ENCODE assay signal across 12 cellular contexts in genomic region chr1:35708952-35709351, GRCh38. TPM values are rescaled to one million over a fixed set of nuclear protein-coding genes. Genes with fewer than 3 reads are reported as not detected.
A peak's percentile ranks its signal among the peaks of the same experiment; 100 is the strongest.
DNase-seq lines count a peak whose midpoint lies in the region; ATAC-seq, FAIRE-seq and TF ChIP-seq lines count a peak whose summit lies in the region.
"Had no signal": no experiment of that assay in that cellular context is flagged by ENCODE, and none has a peak within 500 bp of the region (broad histone marks: within the 10 kb centered on the region; RNA-seq: fewer than 3 reads in every experiment).

No MANE protein-coding gene starts in this region.

- peak; percentile 77 for FAIRE-seq in D721Med (lab: Jason Lieb, UNC)

- H3K4me3 Mint-ChIP-seq in activated CD4-positive, alpha-beta memory T cell treated with anti-CD3 and anti-CD28 coated beads, Interleukin-2, amount 10 ng/mL, durations not matched to agents 7 days and 5 days: peak overlapping the region; percentile 44
- H3K4me3 Mint-ChIP-seq in mesothelial cell of epicardium: peak overlapping the region; percentile 69

- no peaks in the 10 kb centered on the region for H3K36me3 Mint-ChIP-seq in activated CD4-positive, alpha-beta memory T cell treated with anti-CD3 and anti-CD28 coated beads, Interleukin-2, amount 10 ng/mL, durations not matched to agents 7 days and 5 days (ENCODE audit: low read depth)
- no peaks in the 10 kb centered on the region for H3K36me3 Mint-ChIP-seq in mesothelial cell of epicardium

- peak overlapping the region; percentile 57 for H3K4me3 ChIP-seq in BE2C (ENCODE audit: low read depth, low read length)

- DNase-seq in BE2C (no peak), D721Med (ENCODE audit: insufficient read length, low spot score) (no peak), mesothelial cell of epicardium (ENCODE audit: low spot score in 2 of 2, unreplicated experiment in 2 of 2) (no peak), dermis blood vessel endothelial cell (no peak), OCI-M1 (lab: John Stamatoyannopoulos, UW) (no peak)
- DNase-seq in activated CD4-positive, alpha-beta memory T cell treated with anti-CD3 and anti-CD28 coated beads, Interleukin-2, amount 10 ng/mL, durations not matched to agents 7 days and 5 days: no peak
- DNase-seq: central memory CD4-positive, alpha-beta T cell; erythroblast; NCI-H1930 had no signal

- TF ChIP-seq CTCF in BE2C (IDR thresholded peaks at IDR 0.05; ENCODE audit: low read depth, low read length) (no peak), D721Med (IDR thresholded peaks at IDR 0.05; ENCODE audit: insufficient read depth, missing control alignments) (no peak), mesothelial cell of epicardium (IDR thresholded peaks at IDR 0.05; ENCODE audit: unreplicated experiment) (no peak)

- no peaks in the 10 kb centered on the region for H3K9me3 Mint-ChIP-seq in activated CD4-positive, alpha-beta memory T cell treated with anti-CD3 and anti-CD28 coated beads, Interleukin-2, amount 10 ng/mL, durations not matched to agents 7 days and 5 days
- no peaks in the 10 kb centered on the region for H3K9me3 Mint-ChIP-seq in mesothelial cell of epicardium
- H3K9me3 Mint-ChIP-seq: memory B cell had no signal

- CTCF ChIA-PET in activated CD4-positive, alpha-beta memory T cell treated with anti-CD3 and anti-CD28 coated beads, Interleukin-2, amount 10 ng/mL, durations not matched to agents 7 days and 5 days (lab: Charles Lee): no interaction called here

- ATAC-seq in GM21423 (IDR thresholded peaks at IDR 0.05; ENCODE audit: unreplicated experiment) (no peak), GM18511 (IDR thresholded peaks at IDR 0.05; ENCODE audit: unreplicated experiment) (no peak)

- POLR2A ChIA-PET in activated CD4-positive, alpha-beta memory T cell treated with anti-CD3 and anti-CD28 coated beads, Interleukin-2, amount 10 ng/mL, durations not matched to agents 7 days and 5 days (lab: Charles Lee): no interaction called here

- peaks cover 19% of the 10 kb centered on the region for H3K4me1 Mint-ChIP-seq in activated CD4-positive, alpha-beta memory T cell treated with anti-CD3 and anti-CD28 coated beads, Interleukin-2, amount 10 ng/mL, durations not matched to agents 7 days and 5 days
- peaks cover 15% of the 10 kb centered on the region for H3K4me1 Mint-ChIP-seq in mesothelial cell of epicardium

- H3K9me3 ChIP-seq in BE2C: no peaks in the 10 kb centered on the region

- no peaks in the 10 kb centered on the region; the same call in 1 of the 2 replicates for H3K4me1 ChIP-seq in BE2C

- H3K27ac Mint-ChIP-seq in activated CD4-positive, alpha-beta memory T cell treated with anti-CD3 and anti-CD28 coated beads, Interleukin-2, amount 10 ng/mL, durations not matched to agents 7 days and 5 days: no peak overlapping the region
- no peak overlapping the region for H3K27ac Mint-ChIP-seq in mesothelial cell of epicardium
- H3K27ac Mint-ChIP-seq: memory B cell had no signal

- no peaks in the 10 kb centered on the region for H3K36me3 ChIP-seq in BE2C

- peaks cover 42% of the 10 kb centered on the region for H3K27me3 Mint-ChIP-seq in activated CD4-positive, alpha-beta memory T cell treated with anti-CD3 and anti-CD28 coated beads, Interleukin-2, amount 10 ng/mL, durations not matched to agents 7 days and 5 days
- peaks cover 33% of the 10 kb centered on the region for H3K27me3 Mint-ChIP-seq in mesothelial cell of epicardium (ENCODE audit: low read depth)

- no peaks in the 10 kb centered on the region for H3K27me3 ChIP-seq in BE2C

RNA-seq across cellular contexts. Expression of gene C1orf216, which starts 9.7 kb away (rescaled TPM):
- polyA plus RNA-seq in BE2C (2012; ENCODE audit: insufficient read depth, insufficient read length, low read depth): 37.7 TPM
- 10 to 100 TPM; 12.2 to 13.1 TPM for total RNA-seq in activated CD4-positive, alpha-beta memory T cell treated with anti-CD3 and anti-CD28 coated beads, Interleukin-2, amount 10 ng/mL, durations not matched to agents 7 days and 5 days
- total RNA-seq in mesothelial cell of epicardium (10.7 to 11.9 TPM (median 11.2 TPM) in 3 replicates), dermis blood vessel endothelial cell (18.2 and 25.2 TPM in 2 replicates)
